In genomic region chr2:27409321-27410073, GRCh38 we compare ENCODE assay signal across 8 cellular contexts. TPM values are rescaled to one million over a fixed set of nuclear protein-coding genes. Genes with fewer than 3 reads are reported as not detected.
A peak's percentile ranks its signal among the peaks of the same experiment; 100 is the strongest.
DNase-seq lines count a peak whose midpoint lies in the region; ATAC-seq and FAIRE-seq lines count a peak whose summit lies in the region.

PPM1G (minus strand) TSS chr2:27409591; CDS start chr2:27409422, 169 bp downstream.

- FAIRE-seq in urothelium cell line (lab: Jason Lieb, UNC): peak; percentile 81

- peak within 1 kb of the TSS; percentile 77 for H3K27ac ChIP-seq in angular gyrus (ENCODE audit: low read depth, low read length)

- peak; percentile 94 for ATAC-seq in GM18502 (IDR thresholded peaks at IDR 0.05; ENCODE audit: poor library complexity, unreplicated experiment)
- ATAC-seq in HG02943 (IDR thresholded peaks at IDR 0.05; ENCODE audit: low read depth, unreplicated experiment): peak; percentile 88
- peak; percentile 99 for ATAC-seq in left ventricle myocardium superior

- intact Hi-C loops in left ventricle myocardium superior (cut with micrococcal nuclease): no loop called here

- DNase-seq in NCI-H187 treated with DMSO at 0.1 percent for 48 hours (lab: John Stamatoyannopoulos, UW) (peak; percentile 68), T-helper 2 cell (peak; percentile 90 to 97 (median 96)), left ventricle myocardium superior (peak; percentile 97), pulmonary artery endothelial cell (ENCODE audit: low read depth, low spot score) (peak; percentile 78), urothelium cell line (ENCODE audit: low spot score) (peak; percentile 99)

RNA-seq across cellular contexts. Expression of gene PPM1G, which starts in this region (rescaled TPM):
- total RNA-seq in left ventricle myocardium superior (38.8 TPM), pulmonary artery endothelial cell (174 and 225 TPM in 2 replicates)

Comparison
In these comparisons a context has a peak if more than half of its experiments do, and no peak if none do; other contexts are left out.
1. Peak in every context shown above with its lines: DNase-seq, ATAC-seq and H3K27ac ChIP-seq.